ENCODE assay signal across 8 cellular contexts in the genomic region with DNA sequence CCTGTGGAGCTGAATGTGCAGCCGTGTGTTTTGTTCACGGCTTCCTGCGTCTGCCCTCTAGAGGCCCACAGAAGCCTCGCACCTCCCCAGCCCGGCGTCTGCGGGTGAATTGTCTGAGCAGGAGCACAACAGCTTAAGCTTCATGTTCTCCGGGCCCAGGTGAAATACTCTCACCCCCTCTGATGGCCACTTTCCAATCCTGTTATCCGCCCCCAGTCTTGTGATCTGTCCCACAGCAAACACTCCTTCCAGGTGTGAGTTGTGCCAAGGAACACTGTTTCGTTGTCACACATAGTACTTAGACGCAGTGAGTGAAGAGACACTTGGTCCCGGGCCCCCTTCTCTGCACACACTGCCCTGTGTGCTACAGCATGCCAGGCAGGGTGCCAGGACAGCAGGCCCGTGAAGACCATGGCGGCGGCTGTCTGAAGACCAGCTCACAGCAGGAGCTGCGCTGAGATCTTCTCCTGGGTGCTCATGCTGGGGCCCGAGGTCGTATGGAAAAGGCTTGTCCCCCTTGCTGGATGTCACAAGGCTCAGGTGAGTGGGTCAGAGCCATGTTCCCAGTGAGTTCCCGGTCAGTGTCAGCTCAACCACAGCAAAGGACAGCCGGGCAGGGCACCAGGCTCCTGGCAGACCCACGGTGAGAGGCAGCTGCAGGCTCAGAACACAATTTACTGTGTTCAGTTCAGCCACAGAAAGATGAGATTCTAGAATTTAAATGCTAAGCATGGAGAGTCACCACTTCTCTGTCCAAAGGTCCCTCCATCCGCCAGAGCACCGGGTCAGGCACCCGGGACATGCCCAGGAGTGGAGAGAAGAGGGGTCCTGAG. TPM values are rescaled to one million over a fixed set of nuclear protein-coding genes. Genes with fewer than 3 reads are reported as not detected.
DNase-seq lines count a peak whose midpoint lies in the region; ATAC-seq and TF ChIP-seq lines count a peak whose summit lies in the region.

No MANE protein-coding gene starts in this region.

- no peak overlapping the region for H3K9ac ChIP-seq in mesenchymal stem cell (ENCODE audit: low read length)

- no peak overlapping the region for H2BK120ac ChIP-seq in mesenchymal stem cell (ENCODE audit: low read depth, low read length)

- no peak overlapping the region for H3K27ac Mint-ChIP-seq in activated B cell treated with CpG ODN at 0.5 μM for 24 hours
- no peak overlapping the region for H3K27ac Mint-ChIP-seq in stimulated activated naive B cell treated with anti-CD40 and anti-IgM and Interleukin-4, amounts not matched to agents 10 μg/mL and 1 μg/mL and 100 μg/mL, for 72 hours

- no peak overlapping the region for H3K4me3 Mint-ChIP-seq in activated B cell treated with CpG ODN at 0.5 μM for 24 hours
- no peak overlapping the region for H3K4me3 Mint-ChIP-seq in stimulated activated naive B cell treated with anti-CD40 and anti-IgM and Interleukin-4, amounts not matched to agents 10 μg/mL and 1 μg/mL and 100 μg/mL, for 72 hours

- H3K23ac ChIP-seq in mesenchymal stem cell (ENCODE audit: low read length in 2 of 2) = peak overlapping the region in 1 of 2 experiments; percentile 86

- TF ChIP-seq CTCF in activated B cell treated with CpG ODN at 0.5 μM for 24 hours (IDR thresholded peaks at IDR 0.05) (no peak), dorsolateral prefrontal cortex (IDR thresholded peaks at IDR 0.05 in 54 of 56, conservative IDR thresholded peaks at IDR 0.05 in 2 of 56; ENCODE audit: low read depth in 1 of 56, partially characterized antibody in 56 of 56) (peak in 55 of 56 donors; percentile 36 to 81 (median 70))

- H3K4me1 Mint-ChIP-seq in activated B cell treated with CpG ODN at 0.5 μM for 24 hours = peaks cover 4% of the 10 kb centered on the region
- peaks cover 0 to 2% of the 10 kb centered on the region in 2 donors for H3K4me1 Mint-ChIP-seq in stimulated activated naive B cell treated with anti-CD40 and anti-IgM and Interleukin-4, amounts not matched to agents 10 μg/mL and 1 μg/mL and 100 μg/mL, for 72 hours

- no peak overlapping the region for H2AFZ ChIP-seq in mesenchymal stem cell (ENCODE audit: low read depth, low read length)

- H2BK12ac ChIP-seq in mesenchymal stem cell (ENCODE audit: low read length in 2 of 2) = peak overlapping the region in 1 of 2 experiments; percentile 58

- H2BK5ac ChIP-seq in mesenchymal stem cell (ENCODE audit: low read depth, low read length, poor library complexity, severe bottlenecking) = no peak overlapping the region

- peak overlapping the region; percentile 31 for H4K8ac ChIP-seq in mesenchymal stem cell (ENCODE audit: low read length)

- H2AK5ac ChIP-seq in mesenchymal stem cell (ENCODE audit: low read length, severe bottlenecking) = peak overlapping the region; percentile 51

- peak overlapping the region; percentile 23 for H4K91ac ChIP-seq in mesenchymal stem cell (ENCODE audit: low read length)

- H3K4me3 ChIP-seq in dorsolateral prefrontal cortex (no peak overlapping the region), mesenchymal stem cell (ENCODE audit: insufficient read depth in 1 of 2, low read depth in 1 of 2, low read length in 2 of 2) (no peak overlapping the region)

- H3K27ac ChIP-seq in dorsolateral prefrontal cortex = peak overlapping the region in 1 of 59 donors; percentile 31
- no peak overlapping the region for H3K27ac ChIP-seq in mesenchymal stem cell (ENCODE audit: low read length, poor library complexity, severe bottlenecking)

- H3K9me3 Mint-ChIP-seq in activated B cell treated with CpG ODN at 0.5 μM for 24 hours = peaks cover 9% of the 10 kb centered on the region
- H3K9me3 Mint-ChIP-seq in stimulated activated naive B cell treated with anti-CD40 and anti-IgM and Interleukin-4, amounts not matched to agents 10 μg/mL and 1 μg/mL and 100 μg/mL, for 72 hours = peaks cover 12 to 25% of the 10 kb centered on the region in 2 donors

- intact Hi-C loops in activated B cell treated with CpG ODN at 0.5 μM for 24 hours (cut with micrococcal nuclease) = loop anchor here (1.0 to 5.0 kb wide), 2 partner anchors 162 to 1039 kb away; no protein-coding TSS in a partner anchor
- intact Hi-C loops in dorsolateral prefrontal cortex (cut with DNase I) = no loop called here

- H3K79me1 ChIP-seq in mesenchymal stem cell (replicated peaks; ENCODE audit: low read length, poor library complexity, severe bottlenecking) = peaks cover 10% of the 10 kb centered on the region

- no peak overlapping the region for H2BK15ac ChIP-seq in mesenchymal stem cell (ENCODE audit: low read depth, poor library complexity, severe bottlenecking)

- H3K18ac ChIP-seq in mesenchymal stem cell (ENCODE audit: low read depth in 1 of 2, low read length in 2 of 2) = peak overlapping the region in 1 of 2 experiments; percentile 67

- H3K4ac ChIP-seq in mesenchymal stem cell (ENCODE audit: low read depth in 1 of 2, low read length in 2 of 2) = no peak overlapping the region

- H3K4me2 ChIP-seq in mesenchymal stem cell (ENCODE audit: low read length, poor library complexity, severe bottlenecking) = no peak overlapping the region

- WGBS in mesenchymal stem cell = 53% methylated on average over 24 of the region's 24 CpGs

- H3K9me3 ChIP-seq in mesenchymal stem cell (ENCODE audit: control insufficient read depth, low read length) = no peaks in the 10 kb centered on the region

- H3K36me3 Mint-ChIP-seq in activated B cell treated with CpG ODN at 0.5 μM for 24 hours (ENCODE audit: low read depth) = no peaks in the 10 kb centered on the region
- H3K36me3 Mint-ChIP-seq in stimulated activated naive B cell treated with anti-CD40 and anti-IgM and Interleukin-4, amounts not matched to agents 10 μg/mL and 1 μg/mL and 100 μg/mL, for 72 hours = peaks cover 8 to 13% of the 10 kb centered on the region in 2 donors

- CTCF ChIA-PET in activated B cell treated with CpG ODN at 0.5 μM for 24 hours (lab: Charles Lee) = interaction anchor here (0.6 to 1.6 kb wide), 5 partner anchors 16 to 200 kb away, joined by 3 to 4 read pairs (median 3); no protein-coding TSS in a partner anchor

- H3K36me3 ChIP-seq in mesenchymal stem cell (ENCODE audit: control insufficient read depth in 1 of 2, insufficient read depth in 2 of 2, low read depth in 1 of 2, low read length in 2 of 2) = peaks cover 0 to 7% of the 10 kb centered on the region in 2 experiments

- H3K14ac ChIP-seq in mesenchymal stem cell (ENCODE audit: low read length in 2 of 2) = peak overlapping the region in 1 of 2 experiments; percentile 22

- ATAC-seq in activated B cell treated with CpG ODN at 0.5 μM for 24 hours (ENCODE audit: low read depth) (peak; percentile 60), GM19455 (IDR thresholded peaks at IDR 0.05; ENCODE audit: unreplicated experiment) (no peak)
- peak; percentile 84 to 86 for ATAC-seq in stimulated activated naive B cell treated with anti-CD40 and anti-IgM and Interleukin-4, amounts not matched to agents 10 μg/mL and 1 μg/mL and 100 μg/mL, for 72 hours (replicated peaks)

- POLR2A ChIA-PET in activated B cell treated with CpG ODN at 0.5 μM for 24 hours (lab: Charles Lee) = no interaction called here

- DNase-seq in COLO668 (lab: John Stamatoyannopoulos, UW; ENCODE audit: unreplicated experiment) (peak; percentile 29), GOT3 (lab: John Stamatoyannopoulos, UW) (peak; percentile 18), NCI-H2081 treated with DMSO at 0.1 percent for 48 hours (lab: John Stamatoyannopoulos, UW) (peak; percentile 35), activated B cell treated with CpG ODN at 0.5 μM for 24 hours (no peak), dorsolateral prefrontal cortex (peak; percentile 55 to 84 (median 76)), mesenchymal stem cell (peak; percentile 84)
- peak; percentile 42 for DNase-seq in stimulated activated naive B cell treated with anti-CD40 and anti-IgM and Interleukin-4, amounts not matched to agents 10 μg/mL and 1 μg/mL and 100 μg/mL, for 72 hours

- peaks cover 20% of the 10 kb centered on the region for H3K4me1 ChIP-seq in mesenchymal stem cell (ENCODE audit: control insufficient read depth, insufficient read depth, low read depth, low read length)

- H3K27me3 ChIP-seq in dorsolateral prefrontal cortex = peaks cover 0 to 28% (median 3%) of the 10 kb centered on the region in 45 donors
- H3K27me3 ChIP-seq in mesenchymal stem cell (ENCODE audit: control insufficient read depth in 1 of 2, insufficient read depth in 1 of 2, low read length in 2 of 2) = peaks cover 0 to 82% of the 10 kb centered on the region in 2 experiments

- H3K27me3 Mint-ChIP-seq in activated B cell treated with CpG ODN at 0.5 μM for 24 hours = peaks cover 32% of the 10 kb centered on the region
- H3K27me3 Mint-ChIP-seq in stimulated activated naive B cell treated with anti-CD40 and anti-IgM and Interleukin-4, amounts not matched to agents 10 μg/mL and 1 μg/mL and 100 μg/mL, for 72 hours = peaks cover 60 to 64% of the 10 kb centered on the region in 2 donors

RNA-seq across cellular contexts. Expression of gene PXDN, which starts 6.8 kb away (rescaled TPM):
- 1.1 and 1.4 TPM in 2 replicates for total RNA-seq in activated B cell treated with CpG ODN at 0.5 μM for 24 hours
- 10 to 100 TPM in 91 of 120 experiments, 1 to 10 TPM in 29; 5.5 to 24.3 (median 12.2) TPM for total RNA-seq in dorsolateral prefrontal cortex
- polyA plus RNA-seq in mesenchymal stem cell (2013, experiment 1 of 2) = 621 TPM
- polyA plus RNA-seq in mesenchymal stem cell (2013, experiment 2 of 2) = 614 TPM
